ENCODE assay signal across 20 cellular contexts in genomic region chr18:40676676-40677075, GRCh38.
"Had no signal": no experiment of that assay in that cellular context is flagged by ENCODE, and none has a peak within 500 bp of the region (broad histone marks: within the 10 kb centered on the region; RNA-seq: fewer than 3 reads in every experiment).

No MANE protein-coding gene starts in this region.

- H3K36me3 Mint-ChIP-seq: activated CD8-positive, alpha-beta memory T cell treated with anti-CD3 and anti-CD28 coated beads, Interleukin-2, amount 10 ng/mL, durations not matched to agents 7 days and 5 days; activated naive CD8-positive, alpha-beta T cell treated with anti-CD3 and anti-CD28 coated beads, Interleukin-2, amount 10 ng/mL, durations not matched to agents 7 days and 5 days; naive thymus-derived CD4-positive, alpha-beta T cell; neural progenitor cell had no signal

- DNase-seq: activated CD4-positive, alpha-beta memory T cell treated with anti-CD3 and anti-CD28 coated beads, Interleukin-2, amount 10 ng/mL, durations not matched to agents 7 days and 5 days; activated CD8-positive, alpha-beta memory T cell treated with anti-CD3 and anti-CD28 coated beads, Interleukin-2, amount 10 ng/mL, durations not matched to agents 7 days and 5 days; activated naive CD4-positive, alpha-beta T cell; activated naive CD8-positive, alpha-beta T cell treated with anti-CD3 and anti-CD28 coated beads, Interleukin-2, amount 10 ng/mL, durations not matched to agents 7 days and 5 days; anterior cingulate cortex; effector CD8-positive, alpha-beta T cell; esophagus squamous epithelium; left cardiac atrium; naive thymus-derived CD4-positive, alpha-beta T cell; psoas muscle; right cardiac atrium; small intestine; stimulated activated CD4-positive, alpha-beta T cell treated with anti-CD3 and anti-CD28 coated beads, Interleukin-15, amount 100 ng/mL, for 24 hours; stimulated activated CD4-positive, alpha-beta T cell treated with anti-CD3 and anti-CD28 coated beads, Interleukin-4, amount 100 ng/mL, for 1 hour; T-helper 2 cell; testis; upper lobe of left lung had no signal

- H3K4me3 Mint-ChIP-seq: activated CD4-positive, alpha-beta memory T cell treated with anti-CD3 and anti-CD28 coated beads, Interleukin-2, amount 10 ng/mL, durations not matched to agents 7 days and 5 days; activated CD8-positive, alpha-beta memory T cell treated with anti-CD3 and anti-CD28 coated beads, Interleukin-2, amount 10 ng/mL, durations not matched to agents 7 days and 5 days; activated naive CD8-positive, alpha-beta T cell treated with anti-CD3 and anti-CD28 coated beads, Interleukin-2, amount 10 ng/mL, durations not matched to agents 7 days and 5 days; dendritic cell treated with granulocyte-macrophage colony-stimulating factor and Interleukin-4, amounts not matched to agents 40 ng/mL and 50 ng/mL, for 4 days; naive thymus-derived CD4-positive, alpha-beta T cell; neural progenitor cell had no signal

- H3K36me3 ChIP-seq: esophagus squamous epithelium, neural progenitor cell, upper lobe of left lung had no signal

- H3K4me1 Mint-ChIP-seq: activated CD4-positive, alpha-beta memory T cell treated with anti-CD3 and anti-CD28 coated beads, Interleukin-2, amount 10 ng/mL, durations not matched to agents 7 days and 5 days; activated CD8-positive, alpha-beta memory T cell treated with anti-CD3 and anti-CD28 coated beads, Interleukin-2, amount 10 ng/mL, durations not matched to agents 7 days and 5 days; activated naive CD8-positive, alpha-beta T cell treated with anti-CD3 and anti-CD28 coated beads, Interleukin-2, amount 10 ng/mL, durations not matched to agents 7 days and 5 days; naive thymus-derived CD4-positive, alpha-beta T cell had no signal

- H3K27me3 Mint-ChIP-seq: activated CD4-positive, alpha-beta memory T cell treated with anti-CD3 and anti-CD28 coated beads, Interleukin-2, amount 10 ng/mL, durations not matched to agents 7 days and 5 days; activated CD8-positive, alpha-beta memory T cell treated with anti-CD3 and anti-CD28 coated beads, Interleukin-2, amount 10 ng/mL, durations not matched to agents 7 days and 5 days; activated naive CD8-positive, alpha-beta T cell treated with anti-CD3 and anti-CD28 coated beads, Interleukin-2, amount 10 ng/mL, durations not matched to agents 7 days and 5 days; dendritic cell treated with granulocyte-macrophage colony-stimulating factor and Interleukin-4, amounts not matched to agents 40 ng/mL and 50 ng/mL, for 4 days; naive thymus-derived CD4-positive, alpha-beta T cell had no signal

- H3K9me3 Mint-ChIP-seq: dendritic cell treated with granulocyte-macrophage colony-stimulating factor and Interleukin-4, amounts not matched to agents 40 ng/mL and 50 ng/mL, for 4 days; neural progenitor cell had no signal

- H3K27me3 ChIP-seq: esophagus squamous epithelium, hepatocyte, neural progenitor cell, testis, upper lobe of left lung had no signal

- H3K79me2 ChIP-seq: hepatocyte had no signal

- H3K27ac ChIP-seq: esophagus squamous epithelium, hepatocyte, neural progenitor cell, psoas muscle, testis, upper lobe of left lung had no signal

- ATAC-seq: activated CD8-positive, alpha-beta memory T cell treated with anti-CD3 and anti-CD28 coated beads, Interleukin-2, amount 10 ng/mL, durations not matched to agents 7 days and 5 days; left cardiac atrium; naive thymus-derived CD4-positive, alpha-beta T cell; psoas muscle; right cardiac atrium had no signal

- H3K9me3 ChIP-seq: esophagus squamous epithelium, psoas muscle, testis, upper lobe of left lung had no signal

- H3K4me2 ChIP-seq: hepatocyte, neural progenitor cell had no signal

- H3K27ac Mint-ChIP-seq: activated CD4-positive, alpha-beta memory T cell treated with anti-CD3 and anti-CD28 coated beads, Interleukin-2, amount 10 ng/mL, durations not matched to agents 7 days and 5 days; activated CD8-positive, alpha-beta memory T cell treated with anti-CD3 and anti-CD28 coated beads, Interleukin-2, amount 10 ng/mL, durations not matched to agents 7 days and 5 days; activated naive CD8-positive, alpha-beta T cell treated with anti-CD3 and anti-CD28 coated beads, Interleukin-2, amount 10 ng/mL, durations not matched to agents 7 days and 5 days; dendritic cell treated with granulocyte-macrophage colony-stimulating factor and Interleukin-4, amounts not matched to agents 40 ng/mL and 50 ng/mL, for 4 days; naive thymus-derived CD4-positive, alpha-beta T cell; neural progenitor cell had no signal

- H3K4me1 ChIP-seq: esophagus squamous epithelium, psoas muscle, testis, upper lobe of left lung had no signal

- H3K4me3 ChIP-seq: esophagus squamous epithelium, hepatocyte, neural progenitor cell, psoas muscle, testis, upper lobe of left lung had no signal

- H2AFZ ChIP-seq: hepatocyte, neural progenitor cell had no signal

- H3K9ac ChIP-seq: neural progenitor cell had no signal
